In the genomic region with DNA sequence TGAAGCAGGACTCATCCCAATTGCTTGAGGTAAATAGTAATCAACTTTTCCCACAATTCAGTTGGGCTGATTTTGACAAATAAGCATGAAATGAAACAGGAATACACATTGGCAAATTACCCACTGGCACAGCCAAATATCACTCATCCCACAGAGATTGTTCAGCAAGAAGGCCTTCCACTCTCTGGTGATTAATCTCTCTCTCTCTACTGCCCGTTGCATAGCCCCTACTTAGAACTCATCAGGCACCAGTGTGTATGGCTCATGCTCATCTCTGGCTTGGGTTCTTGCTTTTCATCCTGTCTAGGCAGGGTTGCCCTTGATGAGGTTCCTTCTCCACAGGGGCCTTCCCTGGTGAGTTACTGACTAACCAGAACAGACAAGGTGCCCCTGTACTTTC, we compare ENCODE assay signal across 1 cellular context.
TF ChIP-seq lines count a peak whose summit lies in the region.

No MANE protein-coding gene starts in this region.

TF ChIP-seq in WTC11, 78 proteins besides CTCF, POLR2A, EP300 and RAD21 (continued from another document):
- TF ChIP-seq, protein P1, sequence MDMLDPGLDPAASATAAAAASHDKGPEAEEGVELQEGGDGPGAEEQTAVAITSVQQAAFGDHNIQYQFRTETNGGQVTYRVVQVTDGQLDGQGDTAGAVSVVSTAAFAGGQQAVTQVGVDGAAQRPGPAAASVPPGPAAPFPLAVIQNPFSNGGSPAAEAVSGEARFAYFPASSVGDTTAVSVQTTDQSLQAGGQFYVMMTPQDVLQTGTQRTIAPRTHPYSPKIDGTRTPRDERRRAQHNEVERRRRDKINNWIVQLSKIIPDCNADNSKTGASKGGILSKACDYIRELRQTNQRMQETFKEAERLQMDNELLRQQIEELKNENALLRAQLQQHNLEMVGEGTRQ (CRISPR knock-in tag; IDR thresholded peaks at IDR 0.05), result no peak
- no peak for TF ChIP-seq ELF4 (CRISPR knock-in tag; IDR thresholded peaks at IDR 0.05; ENCODE audit: low read depth)
- no peak for TF ChIP-seq USF1 (CRISPR knock-in tag; IDR thresholded peaks at IDR 0.05)
